21 cellular contexts compared by ENCODE assay signal in the genomic region with DNA sequence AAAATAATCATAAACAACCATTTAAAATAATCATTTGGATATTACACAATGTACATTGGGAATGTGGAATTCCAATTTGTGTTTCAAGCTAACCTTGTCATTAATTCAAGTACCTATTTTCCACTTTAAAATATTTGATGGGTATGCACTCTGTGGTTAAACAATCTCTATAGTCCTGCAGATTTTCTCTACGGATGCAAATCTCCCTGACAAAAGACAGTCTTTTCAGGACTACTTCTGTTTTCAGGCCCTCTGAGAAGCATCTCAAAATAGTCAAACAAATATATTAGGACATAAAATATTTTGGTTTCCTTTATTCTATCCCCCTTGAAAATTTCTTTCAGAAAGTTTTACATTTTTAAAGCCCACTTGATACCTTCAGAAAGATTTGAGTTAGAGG.
DNase-seq lines count a peak whose midpoint lies in the region; TF ChIP-seq lines count a peak whose summit lies in the region.
"Had no signal": no experiment of that assay in that cellular context is flagged by ENCODE, and none has a peak within 500 bp of the region (broad histone marks: within the 10 kb centered on the region; RNA-seq: fewer than 3 reads in every experiment).

No MANE protein-coding gene starts in this region.

- no peak overlapping the region for H3K18ac ChIP-seq in H9 (ENCODE audit: insufficient read length, low read depth, low read length)

- H3K4me3 ChIP-seq in HUES64 (ENCODE audit: low read length) (no peak overlapping the region), endodermal cell (ENCODE audit: low read length) (peak overlapping the region; percentile 49), neural progenitor cell (no peak overlapping the region)
- H3K4me3 ChIP-seq: GM23248, HAP-1 had no signal

- H2BK20ac ChIP-seq in H9 (ENCODE audit: low read depth, low read length, poor library complexity, severe bottlenecking) = no peak overlapping the region

- peak overlapping the region; percentile 82 for H3K27ac ChIP-seq in H9 (ENCODE audit: insufficient read length, low read depth, low read length)
- peak overlapping the region; percentile 93 for H3K27ac ChIP-seq in HUES64 (ENCODE audit: low read depth, low read length)
- H3K27ac ChIP-seq in endodermal cell (ENCODE audit: low read depth, low read length) = no peak overlapping the region
- H3K27ac ChIP-seq in neural progenitor cell = no peak overlapping the region
- H3K27ac ChIP-seq: GM23248 had no signal

- peaks cover 14 to 27% of the 10 kb centered on the region in 2 experiments for H3K9me3 Mint-ChIP-seq in H9
- H3K9me3 Mint-ChIP-seq in endodermal cell = peaks cover 29% of the 10 kb centered on the region
- peaks cover 3% of the 10 kb centered on the region for H3K9me3 Mint-ChIP-seq in neural progenitor cell

- no peak overlapping the region for H2AFZ ChIP-seq in H9 (ENCODE audit: low read length)
- H2AFZ ChIP-seq in neural progenitor cell (replicated peaks) = peak overlapping the region; percentile 76
- H2AFZ ChIP-seq: GM23248 had no signal

- no peaks in the 10 kb centered on the region for H3K23me2 ChIP-seq in H9 (ENCODE audit: insufficient read length, low read depth, low read length, poor library complexity, severe bottlenecking)

- H3K4me1 ChIP-seq in H9 (ENCODE audit: insufficient read depth, low read length) (no peaks in the 10 kb centered on the region; the same call in 1 of the 2 replicates), HUES64 (ENCODE audit: insufficient read depth, low read length) (peaks cover 31% of the 10 kb centered on the region), endodermal cell (ENCODE audit: control insufficient read depth, insufficient read depth, low read length) (peaks cover 14% of the 10 kb centered on the region), neural progenitor cell (peaks cover 8% of the 10 kb centered on the region)
- H3K4me1 ChIP-seq: BE2C had no signal

- no CpG with 5 or more reads among the region's 1 CpG for WGBS in H9 (ENCODE audit: extremely low coverage, insufficient read length, low lambda C conversion rate)
- 7% methylated on average over 1 of the region's 1 CpG for WGBS in HUES64
- WGBS in endodermal cell (ENCODE audit: insufficient coverage in 1 of 2, insufficient read length in 1 of 2), 2 experiments = 28% methylated on average over 1 of the region's 1 CpG; no CpG with 5 or more reads in 1 of the 2 experiments

- peaks cover 26 to 40% (median 36%) of the 10 kb centered on the region in 3 experiments for H3K36me3 Mint-ChIP-seq in H9 (ENCODE audit: insufficient read depth in 1 of 3, low read depth in 3 of 3)
- H3K36me3 Mint-ChIP-seq in endodermal cell (ENCODE audit: low read depth) = peaks cover 20% of the 10 kb centered on the region
- H3K36me3 Mint-ChIP-seq in neural progenitor cell = no peaks in the 10 kb centered on the region
- H3K36me3 Mint-ChIP-seq: CD4-positive, CD25-positive, alpha-beta regulatory T cell; CD8-positive, alpha-beta memory T cell; IgD-negative memory B cell had no signal

- H3K56ac ChIP-seq in H9 (ENCODE audit: insufficient read length, low read depth, low read length) = no peak overlapping the region

- H4K20me1 ChIP-seq in H9 (ENCODE audit: control insufficient read depth, insufficient read depth, insufficient read length) (no peaks in the 10 kb centered on the region), neural progenitor cell (ENCODE audit: low read depth) (no peaks in the 10 kb centered on the region)

- H3K27me3 Mint-ChIP-seq in H9 (ENCODE audit: low read depth) = no peaks in the 10 kb centered on the region
- H3K27me3 Mint-ChIP-seq in endodermal cell (ENCODE audit: insufficient read depth) = no peaks in the 10 kb centered on the region
- H3K27me3 Mint-ChIP-seq in neural progenitor cell (ENCODE audit: insufficient read depth, low read depth) = no peaks in the 10 kb centered on the region
- H3K27me3 Mint-ChIP-seq: CD4-positive, CD25-positive, alpha-beta regulatory T cell; CD8-positive, alpha-beta memory T cell; IgD-negative memory B cell had no signal

- H3K4me2 ChIP-seq in H9 (ENCODE audit: insufficient read depth, insufficient read length, low read length) (no peak overlapping the region), neural progenitor cell (peak overlapping the region; percentile 0)

- H3K27me3 ChIP-seq in H9 (ENCODE audit: insufficient read depth, low read length) (no peaks in the 10 kb centered on the region), HUES64 (ENCODE audit: insufficient read depth, low read length) (no peaks in the 10 kb centered on the region), endodermal cell (ENCODE audit: control insufficient read depth, insufficient read depth, low read length, poor library complexity, severe bottlenecking) (no peaks in the 10 kb centered on the region), neural progenitor cell (no peaks in the 10 kb centered on the region)
- H3K27me3 ChIP-seq: BE2C had no signal

- H2BK12ac ChIP-seq in H9 (ENCODE audit: insufficient read length, low read depth, low read length) = no peak overlapping the region

- H3K9ac ChIP-seq in H9 (ENCODE audit: extremely low read depth, insufficient read length, low read length) (no peak overlapping the region), HUES64 (ENCODE audit: low read depth, low read length) (0 out of 2 replicates have a peak overlapping the region, but pooled peaks have one; percentile 15), endodermal cell (ENCODE audit: extremely low read depth, low read length, poor library complexity, severe bottlenecking) (no peak overlapping the region), neural progenitor cell (no peak overlapping the region)
- H3K9ac ChIP-seq: GM23248 had no signal

- no peak overlapping the region for H3T11ph ChIP-seq in H9 (ENCODE audit: low read length)

- no peak overlapping the region for H2AK5ac ChIP-seq in H9 (ENCODE audit: insufficient read length, low read length)

- H3K9me3 ChIP-seq in H9 (ENCODE audit: control insufficient read depth, low read depth, low read length) (no peaks in the 10 kb centered on the region), HUES64 (ENCODE audit: insufficient read depth, low read depth, low read length) (peaks cover 9% of the 10 kb centered on the region), endodermal cell (ENCODE audit: control insufficient read depth, low read length) (peaks cover 29% of the 10 kb centered on the region), neural progenitor cell (ENCODE audit: low read depth) (no peaks in the 10 kb centered on the region)
- H3K9me3 ChIP-seq: BE2C, HAP-1 had no signal

- H4K5ac ChIP-seq in H9 (ENCODE audit: insufficient read length, low read depth, low read length) = no peak overlapping the region

- H3K14ac ChIP-seq in H9 (ENCODE audit: insufficient read depth, low read length) = no peak overlapping the region

- no peaks in the 10 kb centered on the region for H3K79me1 ChIP-seq in H9 (ENCODE audit: insufficient read depth, low read depth, low read length, poor library complexity, severe bottlenecking)

- H3K23ac ChIP-seq in H9 (ENCODE audit: insufficient read length, low read depth, low read length) = no peak overlapping the region

- peak overlapping the region; percentile 98 to 99 (median 99) for H3K27ac Mint-ChIP-seq in H9
- peak overlapping the region; percentile 84 for H3K27ac Mint-ChIP-seq in endodermal cell
- no peak overlapping the region for H3K27ac Mint-ChIP-seq in neural progenitor cell
- H3K27ac Mint-ChIP-seq: CD4-positive, CD25-positive, alpha-beta regulatory T cell; CD8-positive, alpha-beta memory T cell; IgD-negative memory B cell had no signal

- H3K36me3 ChIP-seq in HUES64 (ENCODE audit: insufficient read depth, low read length) (peaks cover 6% of the 10 kb centered on the region), endodermal cell (ENCODE audit: control insufficient read depth, insufficient read depth, low read length) (no peaks in the 10 kb centered on the region), neural progenitor cell (no peaks in the 10 kb centered on the region)
- H3K36me3 ChIP-seq: BE2C, HAP-1 had no signal

- TF ChIP-seq CTCF in H9 (conservative IDR thresholded peaks at IDR 0.05) (no peak), endodermal cell (conservative IDR thresholded peaks at IDR 0.05) (no peak), neural progenitor cell (IDR thresholded peaks at IDR 0.05) (no peak)

- H3F3A ChIP-seq in neural progenitor cell (ENCODE audit: low read depth) = no peaks in the 10 kb centered on the region

- H2BK15ac ChIP-seq in H9 (ENCODE audit: low read depth, low read length) = no peak overlapping the region

- H3K4me3 Mint-ChIP-seq in H9 (peak overlapping the region in 1 of 2 experiments; percentile 30; a peak in 2 of 5 replicates), endodermal cell (no peak overlapping the region), neural progenitor cell (no peak overlapping the region)
- H3K4me3 Mint-ChIP-seq: CD4-positive, CD25-positive, alpha-beta regulatory T cell; CD8-positive, alpha-beta memory T cell; IgD-negative memory B cell had no signal

- no peak overlapping the region for H4K8ac ChIP-seq in H9 (replicated peaks; ENCODE audit: insufficient read length, low read depth, low read length)

- H2BK5ac ChIP-seq in H9 (ENCODE audit: insufficient read length, low read length) = no peak overlapping the region

- no peak overlapping the region for H2BK120ac ChIP-seq in H9 (ENCODE audit: low read depth, low read length, poor library complexity, severe bottlenecking)

- H3K79me2 ChIP-seq in H9 (ENCODE audit: insufficient read depth, low read length) = no peaks in the 10 kb centered on the region
- no peaks in the 10 kb centered on the region for H3K79me2 ChIP-seq in neural progenitor cell (ENCODE audit: low read depth)

- H3K4me1 Mint-ChIP-seq in H9 (peaks cover 38% of the 10 kb centered on the region in 2 experiments), endodermal cell (peaks cover 16% of the 10 kb centered on the region), neural progenitor cell (peaks cover 2% of the 10 kb centered on the region)
- H3K4me1 Mint-ChIP-seq: CD4-positive, CD25-positive, alpha-beta regulatory T cell; CD8-positive, alpha-beta memory T cell; IgD-negative memory B cell had no signal

- H3K4ac ChIP-seq in H9 (ENCODE audit: low read depth, low read length) = no peak overlapping the region

- no peak overlapping the region for H4K91ac ChIP-seq in H9 (ENCODE audit: insufficient read length, low read depth, low read length)

- DNase-seq in H9 (no peak), endodermal cell (no peak), neural progenitor cell (ENCODE audit: low spot score) (no peak), iPS-NIHi11 (ENCODE audit: low spot score) (no peak), EL (no peak), NCI-H524 treated with DMSO at 0.1 percent for 48 hours (lab: John Stamatoyannopoulos, UW) (no peak)
- no peak for DNase-seq in activated T-cell treated with anti-CD3 and anti-CD28 coated beads, Interleukin-2, amount 50 U/mL, for 48 hours
- DNase-seq: ACHN; BE2C; C1 segment of cervical spinal cord; CD4-positive, CD25-positive, alpha-beta regulatory T cell; CD8-positive, alpha-beta memory T cell; COR-L47; DMS 273 treated with DMSO at 0.1 percent for 48 hours; DMS53; DND-41; GM23248; KBM-7 had no signal

Comparison
In these comparisons a context has a peak if more than half of its experiments do, and no peak if none do; other contexts are left out.
1. H3K27ac ChIP-seq: peak in H9 (single experiment) and HUES64 (single experiment); none in endodermal cell (single experiment) and neural progenitor cell (single experiment).